1 cellular context compared by ENCODE assay signal in the genomic region with DNA sequence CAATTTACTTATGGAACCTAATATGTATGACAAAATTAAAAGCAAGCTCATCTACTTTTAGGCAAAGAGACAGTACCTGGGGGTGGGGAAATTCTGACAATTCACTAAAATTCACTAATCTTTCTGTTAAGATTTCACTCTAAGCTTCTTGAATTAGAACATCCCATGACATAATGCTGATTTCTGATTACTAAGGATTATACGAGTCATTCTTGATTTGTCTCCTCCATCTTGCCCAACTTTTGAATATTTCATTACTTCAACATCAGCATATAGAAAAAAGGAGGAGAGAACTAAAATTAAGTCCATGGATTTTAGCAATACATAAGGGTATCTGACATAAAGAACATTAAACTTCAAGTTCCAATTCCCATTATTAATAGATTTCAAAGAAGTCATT.
TF ChIP-seq lines count a peak whose summit lies in the region.

No MANE protein-coding gene starts in this region.

TF ChIP-seq in HEK293, 187 proteins besides CTCF, POLR2A, EP300 and RAD21 (continued from another document):
- TF ChIP-seq ZNF660 (tag by site-specific recombination; IDR thresholded peaks at IDR 0.05) (no peak), ZNF133 (tag by site-specific recombination; IDR thresholded peaks at IDR 0.05) (no peak)
